ENCODE assay signal across 36 cellular contexts in the genomic region with DNA sequence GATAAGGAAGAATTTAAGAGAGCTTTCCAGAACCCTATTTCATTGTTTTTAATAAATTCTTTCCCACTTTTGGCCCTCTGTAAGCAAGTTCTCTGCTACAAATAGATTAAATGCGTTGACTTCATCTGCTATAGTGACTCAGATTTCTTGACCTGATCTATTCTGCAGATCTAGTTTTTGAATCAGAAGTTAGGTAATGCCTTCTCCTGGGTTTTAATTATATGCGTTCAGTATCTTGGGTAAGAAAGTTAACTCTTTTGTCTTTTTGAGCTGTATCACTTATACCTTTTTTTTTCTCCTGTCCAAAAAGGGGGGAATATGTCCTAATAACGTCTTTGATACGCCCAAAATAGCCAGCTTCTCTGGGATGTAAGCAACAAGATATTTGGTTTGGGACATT. TPM values are rescaled to one million over a fixed set of nuclear protein-coding genes. Genes with fewer than 3 reads are reported as not detected.
"Had no signal": no experiment of that assay in that cellular context is flagged by ENCODE, and none has a peak within 500 bp of the region (broad histone marks: within the 10 kb centered on the region; RNA-seq: fewer than 3 reads in every experiment).

No MANE protein-coding gene starts in this region.

- H3K9ac ChIP-seq: KMS-11 had no signal

- H3K36me3 Mint-ChIP-seq: activated CD8-positive, alpha-beta memory T cell treated with anti-CD3 and anti-CD28 coated beads, Interleukin-2, amount 10 ng/mL, durations not matched to agents 7 days and 5 days; activated naive CD4-positive, alpha-beta T cell treated with anti-CD3 and anti-CD28 coated beads, Interleukin-2, amount 10 ng/mL, durations not matched to agents 7 days and 5 days; activated naive CD8-positive, alpha-beta T cell had no signal

- H3K27ac ChIP-seq: body of pancreas, breast epithelium, KMS-11, PC-9, RWPE1, WERI-Rb-1 had no signal

- H3K4me1 ChIP-seq: body of pancreas, breast epithelium had no signal

- H3K9me3 ChIP-seq: body of pancreas, breast epithelium had no signal

- H3K27me3 ChIP-seq: body of pancreas, breast epithelium had no signal

- H3K4me3 ChIP-seq: body of pancreas, breast epithelium, PC-9 had no signal

- H2AFZ ChIP-seq: PC-9 had no signal

- H3K4me3 Mint-ChIP-seq: activated CD4-positive, alpha-beta memory T cell treated with anti-CD3 and anti-CD28 coated beads, Interleukin-2, amount 10 ng/mL, durations not matched to agents 7 days and 5 days; activated CD8-positive, alpha-beta memory T cell treated with anti-CD3 and anti-CD28 coated beads, Interleukin-2, amount 10 ng/mL, durations not matched to agents 7 days and 5 days; activated naive CD4-positive, alpha-beta T cell treated with anti-CD3 and anti-CD28 coated beads, Interleukin-2, amount 10 ng/mL, durations not matched to agents 7 days and 5 days; activated naive CD8-positive, alpha-beta T cell; activated naive CD8-positive, alpha-beta T cell treated with anti-CD3 and anti-CD28 coated beads, Interleukin-2, amount 50 U/mL, for 24 hours had no signal

- H3K9me3 Mint-ChIP-seq: activated CD4-positive, alpha-beta memory T cell treated with anti-CD3 and anti-CD28 coated beads, Interleukin-2, amount 10 ng/mL, durations not matched to agents 7 days and 5 days; activated naive CD4-positive, alpha-beta T cell treated with anti-CD3 and anti-CD28 coated beads, Interleukin-2, amount 10 ng/mL, durations not matched to agents 7 days and 5 days had no signal

- H3K4me1 Mint-ChIP-seq: activated CD4-positive, alpha-beta memory T cell treated with anti-CD3 and anti-CD28 coated beads, Interleukin-2, amount 10 ng/mL, durations not matched to agents 7 days and 5 days; activated CD8-positive, alpha-beta memory T cell treated with anti-CD3 and anti-CD28 coated beads, Interleukin-2, amount 10 ng/mL, durations not matched to agents 7 days and 5 days; activated naive CD4-positive, alpha-beta T cell treated with anti-CD3 and anti-CD28 coated beads, Interleukin-2, amount 10 ng/mL, durations not matched to agents 7 days and 5 days; activated naive CD8-positive, alpha-beta T cell treated with anti-CD3 and anti-CD28 coated beads, Interleukin-2, amount 50 U/mL, for 24 hours had no signal

- ATAC-seq: activated CD8-positive, alpha-beta memory T cell treated with anti-CD3 and anti-CD28 coated beads, Interleukin-2, amount 10 ng/mL, durations not matched to agents 7 days and 5 days; activated naive CD8-positive, alpha-beta T cell treated with anti-CD3 and anti-CD28 coated beads, Interleukin-2, amount 50 U/mL, for 24 hours; body of pancreas had no signal

- H3K4me2 ChIP-seq: KMS-11, PC-9 had no signal

- H3K27me3 Mint-ChIP-seq: activated CD4-positive, alpha-beta memory T cell treated with anti-CD3 and anti-CD28 coated beads, Interleukin-2, amount 10 ng/mL, durations not matched to agents 7 days and 5 days; activated CD8-positive, alpha-beta memory T cell treated with anti-CD3 and anti-CD28 coated beads, Interleukin-2, amount 10 ng/mL, durations not matched to agents 7 days and 5 days; activated naive CD4-positive, alpha-beta T cell treated with anti-CD3 and anti-CD28 coated beads, Interleukin-2, amount 10 ng/mL, durations not matched to agents 7 days and 5 days; activated naive CD8-positive, alpha-beta T cell treated with anti-CD3 and anti-CD28 coated beads, Interleukin-2, amount 50 U/mL, for 24 hours had no signal

- FAIRE-seq: RCC 7860 had no signal

- DNase-seq: activated CD4-positive, alpha-beta memory T cell treated with anti-CD3 and anti-CD28 coated beads, Interleukin-2, amount 10 ng/mL, durations not matched to agents 7 days and 5 days; activated CD4-positive, alpha-beta T cell treated with anti-CD3 and anti-CD28 coated beads for 1 hour; activated CD4-positive, alpha-beta T cell treated with anti-CD3 and anti-CD28 coated beads for 48 hours; activated CD4-positive, CD25-positive, alpha-beta regulatory T cell; activated CD8-positive, alpha-beta memory T cell treated with anti-CD3 and anti-CD28 coated beads for 24 hours; activated CD8-positive, alpha-beta memory T cell treated with anti-CD3 and anti-CD28 coated beads, Interleukin-2, amount 10 ng/mL, durations not matched to agents 7 days and 5 days; activated CD8-positive, alpha-beta memory T cell treated with anti-CD3 and anti-CD28 coated beads, Interleukin-2, amount 50 U/mL, for 48 hours; activated effector memory CD4-positive, alpha-beta T cell treated with Interleukin-2 at 50 U/mL for 16 hours; activated naive CD4-positive, alpha-beta T cell treated with anti-CD3 and anti-CD28 coated beads, Interleukin-2, amount 10 ng/mL, durations not matched to agents 7 days and 5 days; activated naive CD8-positive, alpha-beta T cell treated with anti-CD3 and anti-CD28 coated beads, Interleukin-2, amount 50 U/mL, for 24 hours; activated T-cell treated with anti-CD3 and anti-CD28 coated beads, Interleukin-2, amount 50 U/mL, for 48 hours; anterior cingulate cortex; body of pancreas; caudate nucleus; NCI-H1105; NCI-H1417 treated with DMSO at 0.1 percent for 48 hours; NCI-H187 treated with DMSO at 0.1 percent for 48 hours; NCI-H2081 treated with DMSO at 0.1 percent for 48 hours; NCI-H226; NCI-H446 treated with DMSO at 0.1 percent for 48 hours; NCI-H524; NCI-H69; NCI-H82; PC-9; Right ventricle myocardium superior; SW 1271; T1000; WERI-Rb-1 had no signal

- H3K36me3 ChIP-seq: breast epithelium, WERI-Rb-1 had no signal

- H3K27ac Mint-ChIP-seq: activated CD4-positive, alpha-beta memory T cell treated with anti-CD3 and anti-CD28 coated beads, Interleukin-2, amount 10 ng/mL, durations not matched to agents 7 days and 5 days; activated CD8-positive, alpha-beta memory T cell treated with anti-CD3 and anti-CD28 coated beads, Interleukin-2, amount 10 ng/mL, durations not matched to agents 7 days and 5 days; activated naive CD4-positive, alpha-beta T cell treated with anti-CD3 and anti-CD28 coated beads, Interleukin-2, amount 10 ng/mL, durations not matched to agents 7 days and 5 days; activated naive CD8-positive, alpha-beta T cell; activated naive CD8-positive, alpha-beta T cell treated with anti-CD3 and anti-CD28 coated beads, Interleukin-2, amount 50 U/mL, for 24 hours had no signal

RNA-seq across cellular contexts. Expression of a gene that starts 2.4 kb away (rescaled TPM):
- total RNA-seq: activated CD4-positive, alpha-beta memory T cell treated with anti-CD3 and anti-CD28 coated beads, Interleukin-2, amount 10 ng/mL, durations not matched to agents 7 days and 5 days; activated CD8-positive, alpha-beta memory T cell treated with anti-CD3 and anti-CD28 coated beads, Interleukin-2, amount 10 ng/mL, durations not matched to agents 7 days and 5 days; body of pancreas; LHCN-M2; PC-9; Right ventricle myocardium superior; T-helper 1 cell treated with Interleukin-12 subunit alpha and Interleukin-12 subunit beta and Interleukin-4 antibody, amounts not matched to agents 30 ng/mL and 1 ng/mL, for 36 hours; T-helper 2 cell treated with Interferon-gamma antibody and Interleukin-4, amounts not matched to agents 100 ng/mL and 5 ng/mL, for 36 hours had no signal
